Comparison of ENCODE assay signal across 8 cellular contexts in the genomic region with DNA sequence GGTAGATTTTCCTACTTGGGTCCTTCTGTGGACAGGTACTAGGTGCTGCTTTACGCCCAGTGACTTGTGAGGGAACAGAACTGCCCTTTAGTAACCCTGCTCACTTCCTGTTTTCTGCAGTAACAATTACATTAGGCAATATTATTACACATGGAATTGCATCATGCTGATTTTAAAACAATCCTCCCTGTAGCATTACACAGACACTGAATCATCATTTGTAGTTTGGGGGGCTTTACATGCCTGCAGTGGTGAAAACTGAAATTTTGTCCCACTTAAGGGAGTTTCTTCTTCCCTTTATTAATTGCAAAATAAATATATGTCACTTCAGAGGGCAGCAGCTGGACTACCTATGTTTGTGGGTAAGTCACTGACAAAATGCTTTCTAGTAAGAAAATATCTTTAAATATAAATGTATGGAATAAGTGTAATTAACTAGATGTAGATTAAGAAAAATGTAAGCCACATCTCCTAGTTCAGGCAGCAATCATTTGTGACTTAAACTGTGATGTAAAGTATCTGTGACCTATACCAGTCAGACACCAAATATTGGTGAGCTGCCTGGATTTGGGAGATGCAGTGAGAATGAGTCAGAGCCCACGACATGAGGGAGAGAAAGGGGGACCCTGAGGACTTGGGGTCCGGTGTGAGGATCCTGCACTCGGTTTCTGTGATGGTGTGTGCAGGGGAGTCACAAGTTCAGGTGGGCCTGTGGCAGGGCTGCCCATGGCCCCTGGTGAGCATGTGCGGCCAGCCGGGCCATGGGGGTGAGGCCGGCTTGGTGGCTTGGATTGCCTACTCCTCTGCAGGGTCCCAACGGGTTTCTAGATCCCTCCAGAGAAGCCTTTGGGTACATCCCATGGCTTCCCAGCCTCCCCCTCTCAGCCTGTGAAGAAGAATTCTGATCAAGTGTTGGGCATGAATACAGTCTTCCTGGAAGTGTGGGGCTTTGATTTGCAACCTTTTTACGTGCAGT. TPM values are rescaled to one million over a fixed set of nuclear protein-coding genes. Genes with fewer than 3 reads are reported as not detected.
DNase-seq lines count a peak whose midpoint lies in the region; ATAC-seq, FAIRE-seq and TF ChIP-seq lines count a peak whose summit lies in the region.

No MANE protein-coding gene starts in this region.

- no peak overlapping the region for H3K27ac ChIP-seq in astrocyte (ENCODE audit: low read depth, low read length)

- H3K9me3 Mint-ChIP-seq in astrocyte (ENCODE audit: unreplicated experiment) (peaks cover under 1% of the 10 kb centered on the region), Calu3 (ENCODE audit: low read depth, unreplicated experiment) (no peaks in the 10 kb centered on the region)

- intact Hi-C loops in Calu3 (cut with micrococcal nuclease; ENCODE audit: unreplicated experiment): no loop called here

- CTCF ChIA-PET in Calu3 (lab: Charles Lee): no interaction called here

- H3K4me1 Mint-ChIP-seq in astrocyte (ENCODE audit: low read depth, unreplicated experiment) (peaks cover 17% of the 10 kb centered on the region), Calu3 (ENCODE audit: low read depth, unreplicated experiment) (no peaks in the 10 kb centered on the region)

- no peak overlapping the region for H2AFZ ChIP-seq in astrocyte (ENCODE audit: low read depth, low read length)

- H3K9me3 ChIP-seq in astrocyte (ENCODE audit: insufficient read depth, low read depth, low read length): no peaks in the 10 kb centered on the region

- H3K4me3 Mint-ChIP-seq in astrocyte (ENCODE audit: unreplicated experiment) (no peak overlapping the region), Calu3 (ENCODE audit: low read depth, unreplicated experiment) (no peak overlapping the region)

- H3K79me2 ChIP-seq in astrocyte (ENCODE audit: insufficient read depth, low read length): no peaks in the 10 kb centered on the region

- DNase-seq in GM04504 (ENCODE audit: low read depth): peak; percentile 36
- peak; percentile 11 for DNase-seq in LoVo (ENCODE audit: low spot score)
- DNase-seq in astrocyte (ENCODE audit: low read depth): peak; percentile 26
- DNase-seq in medulla oblongata (ENCODE audit: extremely low spot score): peak; percentile 18
- no peak for DNase-seq in epidermal melanocyte (ENCODE audit: insufficient read length, low spot score)
- DNase-seq in 8988T: no peak
- DNase-seq in Calu3: no peak

- TF ChIP-seq CTCF in astrocyte (IDR thresholded peaks at IDR 0.05; ENCODE audit: insufficient read depth, low read depth, low read length): no peak
- TF ChIP-seq CTCF in Calu3 (IDR thresholded peaks at IDR 0.05; ENCODE audit: unreplicated experiment): no peak

- no peaks in the 10 kb centered on the region for H3K36me3 ChIP-seq in astrocyte (ENCODE audit: insufficient read depth, low read length)

- H3K27me3 Mint-ChIP-seq in astrocyte (ENCODE audit: low read depth, unreplicated experiment) (peaks cover 9% of the 10 kb centered on the region), Calu3 (ENCODE audit: unreplicated experiment) (peaks cover 10% of the 10 kb centered on the region)

- no peak overlapping the region for H3K4me3 ChIP-seq in astrocyte (ENCODE audit: insufficient read depth, low read depth, low read length)

- BruUV-seq in Calu3 (replicated peaks; lab: Mats Ljungman, UMichigan): no TSS peak

- H3K4me2 ChIP-seq in astrocyte (ENCODE audit: low read length): no peak overlapping the region

- H3K27ac Mint-ChIP-seq in astrocyte (ENCODE audit: unreplicated experiment) (peak overlapping the region; percentile 50), Calu3 (ENCODE audit: unreplicated experiment) (no peak overlapping the region)

- no peak for FAIRE-seq in astrocyte (lab: Jason Lieb, UNC)

- H4K20me1 ChIP-seq in astrocyte (ENCODE audit: insufficient read depth, low read length): no peaks in the 10 kb centered on the region

- H3K27me3 ChIP-seq in astrocyte (ENCODE audit: insufficient read depth, low read length): no peaks in the 10 kb centered on the region

- no peaks in the 10 kb centered on the region for H3K36me3 Mint-ChIP-seq in astrocyte (ENCODE audit: low read depth, unreplicated experiment)
- H3K36me3 Mint-ChIP-seq in Calu3 (ENCODE audit: insufficient read depth, unreplicated experiment): no peaks in the 10 kb centered on the region

- peaks cover 7% of the 10 kb centered on the region for H3K4me1 ChIP-seq in astrocyte (ENCODE audit: insufficient read depth, low read length)

- ATAC-seq in HG03139 (IDR thresholded peaks at IDR 0.05; ENCODE audit: unreplicated experiment): no peak

- no peak overlapping the region for H3K9ac ChIP-seq in astrocyte (ENCODE audit: low read length)

RNA-seq across cellular contexts. Expression of a gene that starts 19.2 kb away (rescaled TPM):
- 1.3 and 1.9 TPM in 2 replicates for total RNA-seq in astrocyte
- total RNA-seq in Calu3 (2022): 0.19 and 0.29 TPM in 2 replicates

Comparison
In these comparisons a context has a peak if more than half of its experiments do, and no peak if none do; other contexts are left out.
1. DNase-seq: peak in GM04504 (single experiment), LoVo (single experiment), astrocyte (single experiment) and medulla oblongata (single experiment); none in epidermal melanocyte (single experiment), 8988T (single experiment) and Calu3 (single experiment).